ENCODE assay signal across 11 cellular contexts in genomic region chr10:9334270-9334669, GRCh38.
"Had no signal": no experiment of that assay in that cellular context is flagged by ENCODE, and none has a peak within 500 bp of the region (broad histone marks: within the 10 kb centered on the region; RNA-seq: fewer than 3 reads in every experiment).

No MANE protein-coding gene starts in this region.

- H3K4me1 ChIP-seq: HAP-1 had no signal

- H3K36me3 ChIP-seq: HAP-1 had no signal

- DNase-seq: GM23248, GOT3, H7, H9, HCEC 1CT, HFFc6 had no signal

- H3K27ac ChIP-seq: GM23248 had no signal

- FAIRE-seq: H1, H54 had no signal

- H3K9ac ChIP-seq: GM23248 had no signal

- ATAC-seq: GM23338, HCT116 had no signal

- H3K9me3 ChIP-seq: HAP-1 had no signal

- H2AFZ ChIP-seq: GM23248, GM23338 had no signal

- H3K4me3 ChIP-seq: GM23248, GM23338, HAP-1 had no signal

- H3K4me2 ChIP-seq: GM23338 had no signal
